In genomic region chr4:128051229-128051628, GRCh38 we compare ENCODE assay signal across 8 cellular contexts. TPM values are rescaled to one million over a fixed set of nuclear protein-coding genes. Genes with fewer than 3 reads are reported as not detected.
DNase-seq lines count a peak whose midpoint lies in the region; ATAC-seq and TF ChIP-seq lines count a peak whose summit lies in the region.
"Not testable (repeated sequence)": the region's sequence is repeated elsewhere in the genome, so short reads cannot be mapped to it uniquely, and the experiment has no call there.

No MANE protein-coding gene starts in this region.

- not testable (repeated sequence) for DNase-seq in HCT116 (ENCODE audit: low read depth, low spot score); astrocyte of the cerebellum (ENCODE audit: low read depth); osteoblast (ENCODE audit: insufficient read length, low spot score, missing footprints)
- peak; percentile 26 for DNase-seq in NAMALWA (ENCODE audit: low spot score)
- peak; percentile 45 for DNase-seq in WERI-Rb-1
- DNase-seq in fibroblast of villous mesenchyme (ENCODE audit: low read depth) = peak; percentile 19

- ATAC-seq in HCT116 = not testable (repeated sequence)

- not testable (repeated sequence) for TF ChIP-seq POLR2A in HCT116 (IDR thresholded peaks at IDR 0.05; ENCODE audit: borderline replicate concordance, extremely low read depth, insufficient read depth, insufficient read length)

- not testable (repeated sequence) for H2AFZ ChIP-seq in HCT116 (ENCODE audit: low read depth, low read length, poor library complexity, severe bottlenecking); OCI-LY1 (ENCODE audit: low read length); osteoblast (ENCODE audit: low read length)

- H4K20me1 ChIP-seq in HCT116 (ENCODE audit: insufficient read depth); OCI-LY1 (ENCODE audit: insufficient read depth, low read length); osteoblast (ENCODE audit: insufficient read depth, low read length): not testable (repeated sequence)

- TF ChIP-seq CTCF in C4-2B (conservative IDR thresholded peaks at IDR 0.05) = peak; percentile 61
- TF ChIP-seq CTCF in HCT116 (IDR thresholded peaks at IDR 0.05 in 2 of 3, conservative IDR thresholded peaks at IDR 0.05 in 1 of 3; ENCODE audit: borderline replicate concordance in 1 of 3, insufficient read depth in 1 of 3, low read depth in 2 of 3, low read length in 2 of 3) = peak; percentile 9 to 27 (median 26); a peak in 2 of 6 replicates
- TF ChIP-seq CTCF in OCI-LY1 (IDR thresholded peaks at IDR 0.05; ENCODE audit: low read length) = peak; percentile 47
- TF ChIP-seq CTCF in WERI-Rb-1 (IDR thresholded peaks at IDR 0.05; ENCODE audit: low read depth, low read length) = peak; percentile 49; the same call in 1 of the 2 replicates
- peak; percentile 3 for TF ChIP-seq CTCF in astrocyte of the cerebellum (IDR thresholded peaks at IDR 0.05; ENCODE audit: low read depth, low read length, missing control alignments)
- TF ChIP-seq CTCF in fibroblast of villous mesenchyme (IDR thresholded peaks at IDR 0.05; ENCODE audit: insufficient read depth, low read depth, low read length) = peak; percentile 30
- peak; percentile 7 for TF ChIP-seq CTCF in osteoblast (IDR thresholded peaks at IDR 0.05; ENCODE audit: extremely low read depth, low read depth, low read length)

- not testable (repeated sequence) for H3K9me3 ChIP-seq in HCT116 (ENCODE audit: control insufficient read depth in 1 of 2, insufficient read depth in 1 of 2, low read depth in 1 of 2, low read length in 2 of 2); OCI-LY1 (ENCODE audit: low read length); WERI-Rb-1 (ENCODE audit: severe bottlenecking); osteoblast (ENCODE audit: low read depth, low read length)

- peak; percentile 55 for TF ChIP-seq RAD21 in HCT116 (IDR thresholded peaks at IDR 0.05; ENCODE audit: low read depth)

- not testable (repeated sequence) for H3F3A ChIP-seq in OCI-LY1 (ENCODE audit: insufficient read depth, low read length)

- intact Hi-C loops in HCT116 (cut with micrococcal nuclease) = loop anchor here (2.0 kb wide), 1 partner anchor 446 kb away; no protein-coding TSS in a partner anchor

- in situ Hi-C loops in astrocyte of the cerebellum (cut with HindIII; ENCODE audit: low sequenced_read_pairs) = not testable (repeated sequence)

- POLR2A ChIA-PET in HCT116 (lab: Charles Lee) = interaction anchor here (1.2 kb wide), 1 partner anchor 170 kb away, joined by 4 read pairs; no protein-coding TSS in a partner anchor

- BruUV-seq in HCT116 (replicated peaks; lab: Mats Ljungman, UMichigan) = not testable (repeated sequence)

- H3K27ac ChIP-seq in C4-2B; HCT116 (ENCODE audit: low read depth, low read length); OCI-LY1 (ENCODE audit: low read depth, low read length, poor library complexity, severe bottlenecking); WERI-Rb-1; osteoblast (ENCODE audit: low read depth, low read length): not testable (repeated sequence)

- H3K4me3 ChIP-seq in HCT116 (replicated peaks in 1 of 2; ENCODE audit: low read depth in 1 of 2, low read length in 2 of 2); OCI-LY1 (ENCODE audit: low read depth, low read length, poor library complexity, severe bottlenecking); WERI-Rb-1 (ENCODE audit: low read depth, low read length); astrocyte of the cerebellum (ENCODE audit: low read depth, low read length); fibroblast of villous mesenchyme (ENCODE audit: low read depth, low read length); osteoblast (ENCODE audit: insufficient read depth, low read length): not testable (repeated sequence)

- not testable (repeated sequence) for H3K27me3 ChIP-seq in HCT116 (ENCODE audit: insufficient read depth, low read length); OCI-LY1 (ENCODE audit: insufficient read depth, low read length); WERI-Rb-1 (ENCODE audit: insufficient read depth, low read depth, severe bottlenecking); osteoblast (ENCODE audit: insufficient read depth, low read length)

- not testable (repeated sequence) for H3K36me3 ChIP-seq in HCT116 (ENCODE audit: control insufficient read depth in 1 of 2, insufficient read depth in 2 of 2, low read length in 2 of 2); OCI-LY1 (ENCODE audit: insufficient read depth, low read length); WERI-Rb-1; osteoblast (ENCODE audit: insufficient read depth, low read length)

- not testable (repeated sequence) for H3K9ac ChIP-seq in HCT116 (ENCODE audit: low read length); OCI-LY1 (ENCODE audit: low read length)

- not testable (repeated sequence) for H3K4me2 ChIP-seq in HCT116 (ENCODE audit: low read length); OCI-LY1 (ENCODE audit: low read length); osteoblast (ENCODE audit: insufficient read depth, low read length)

- H3K79me2 ChIP-seq in HCT116 (ENCODE audit: insufficient read depth, low read length); OCI-LY1 (ENCODE audit: insufficient read depth, low read length); osteoblast (ENCODE audit: insufficient read depth, low read length): not testable (repeated sequence)

- H3K4me1 ChIP-seq in HCT116 (ENCODE audit: control insufficient read depth in 1 of 2, insufficient read depth in 2 of 2, low read length in 2 of 2); OCI-LY1 (ENCODE audit: insufficient read depth, low read length, severe bottlenecking); osteoblast (ENCODE audit: insufficient read depth, low read length): not testable (repeated sequence)

- not testable (repeated sequence) for H3K9me2 ChIP-seq in HCT116 (ENCODE audit: insufficient read depth); OCI-LY1 (ENCODE audit: low read depth, low read length)

- CTCF ChIA-PET in HCT116 (lab: Charles Lee) = interaction anchor here (0.8 to 1.9 kb wide), 8 partner anchors 9 to 449 kb away, joined by 3 to 8 read pairs (median 4); partner anchors contain the start of genes ABHD18, LARP1B and MFSD8

- RAD21 ChIA-PET in HCT116 (lab: Charles Lee; ENCODE audit: low non-redundant PET in 1 of 2, low total read pairs in 2 of 2, uncharacterized antibody in 2 of 2, unreplicated experiment in 2 of 2) = not testable (repeated sequence)

RNA-seq across cellular contexts. Expression of gene LARP1B, which starts 9.9 kb away (rescaled TPM):
- total RNA-seq in HCT116 (2021; ENCODE audit: unreplicated experiment) (31.1 TPM), fibroblast of villous mesenchyme (22.5 and 25.5 TPM in 2 replicates), osteoblast (25.9 and 27.9 TPM in 2 replicates)
- 11.8 and 14.5 TPM in 2 replicates for polyA plus RNA-seq in HCT116 (2012)

Comparison
In these comparisons a context has a peak if more than half of its experiments do, and no peak if none do; other contexts are left out.
1. CTCF ChIP-seq: peak in every context shown above with its lines; median percentile 61 in C4-2B; 49 in WERI-Rb-1; 47 in OCI-LY1; 30 in fibroblast of villous mesenchyme; 26 in HCT116; 7 in osteoblast; 3 in astrocyte of the cerebellum.